In the genomic region with DNA sequence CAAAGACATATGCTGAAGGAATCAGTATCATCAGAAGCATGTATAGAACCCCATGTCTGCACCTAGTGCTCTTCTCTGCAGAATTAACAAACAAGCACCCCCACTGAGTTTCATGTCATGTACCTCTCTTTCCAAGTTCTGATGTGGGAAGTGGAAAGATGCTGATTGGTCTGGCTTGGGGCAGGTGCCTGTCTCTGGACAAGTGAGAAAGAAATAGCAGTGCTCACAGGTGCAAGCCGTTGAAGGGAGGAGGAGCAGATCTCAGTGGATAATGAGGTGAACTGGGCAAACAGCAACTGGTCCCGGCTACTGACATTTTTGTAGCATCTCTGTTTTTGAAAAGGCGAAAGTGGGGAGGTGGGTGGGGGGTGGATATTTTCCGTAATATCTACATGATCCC, we compare ENCODE assay signal across 23 cellular contexts.
DNase-seq lines count a peak whose midpoint lies in the region; TF ChIP-seq lines count a peak whose summit lies in the region.
"Had no signal": no experiment of that assay in that cellular context is flagged by ENCODE, and none has a peak within 500 bp of the region (broad histone marks: within the 10 kb centered on the region; RNA-seq: fewer than 3 reads in every experiment).

No MANE protein-coding gene starts in this region.

- peaks cover 83% of the 10 kb centered on the region for H3K4me1 ChIP-seq in KMS-11 (ENCODE audit: low read depth, poor library complexity, severe bottlenecking)
- H3K4me1 ChIP-seq: BE2C had no signal

- no peak for TF ChIP-seq CTCF in KMS-11 (conservative IDR thresholded peaks at IDR 0.05; ENCODE audit: low read depth, low read length)
- TF ChIP-seq CTCF in nephron progenitor cell (IDR thresholded peaks at IDR 0.05): no peak
- TF ChIP-seq CTCF in GM10266 (IDR thresholded peaks at IDR 0.05; ENCODE audit: control insufficient read depth, insufficient read depth, low read depth, missing control alignments): no peak

- no peaks in the 10 kb centered on the region for H3K79me2 ChIP-seq in KMS-11 (ENCODE audit: insufficient read depth, low read depth)

- H3K36me3 Mint-ChIP-seq in activated T-cell treated with anti-CD3 and anti-CD28 coated beads, Interleukin-2, amount 50 U/mL, for 24 hours (ENCODE audit: low read depth): peaks cover 3% of the 10 kb centered on the region
- no peaks in the 10 kb centered on the region for H3K36me3 Mint-ChIP-seq in nephron progenitor cell (ENCODE audit: low read depth)

- H3K4me3 Mint-ChIP-seq in activated T-cell treated with anti-CD3 and anti-CD28 coated beads, Interleukin-2, amount 50 U/mL, for 24 hours: no peak overlapping the region
- no peak overlapping the region for H3K4me3 Mint-ChIP-seq in nephron progenitor cell

- no peak for DNase-seq in activated T-cell treated with anti-CD3 and anti-CD28 coated beads, Interleukin-2, amount 50 U/mL, for 24 hours
- DNase-seq in activated T-cell treated with anti-CD3 and anti-CD28 coated beads, Interleukin-2, amount 50 U/mL, for 48 hours: no peak
- DNase-seq in RPMI8226 (peak; percentile 54), nephron progenitor cell (no peak), GM10266 (ENCODE audit: extremely low spot score) (no peak), NCI-H2196 (lab: John Stamatoyannopoulos, UW; ENCODE audit: unreplicated experiment) (no peak)
- DNase-seq: BE2C, DMS153, GDM1, GOT3, HCEC 1CT, KG1, NCI-H1105, NCI-H1694, NCI-H2081, NCI-H2171 treated with DMSO at 0.1 percent for 48 hours, NCI-H446 treated with DMSO at 0.1 percent for 48 hours, PC-9, SHP77 treated with DMSO at 0.1 percent for 48 hours, SW 1271 had no signal

- no peaks in the 10 kb centered on the region for H3K27me3 Mint-ChIP-seq in activated T-cell treated with anti-CD3 and anti-CD28 coated beads, Interleukin-2, amount 50 U/mL, for 24 hours
- H3K27me3 Mint-ChIP-seq in nephron progenitor cell (ENCODE audit: low read depth, poor library complexity): peaks cover 4% of the 10 kb centered on the region

- H3K9ac ChIP-seq in KMS-11: no peak overlapping the region

- peak overlapping the region; percentile 39 for H3K27ac Mint-ChIP-seq in activated T-cell treated with anti-CD3 and anti-CD28 coated beads, Interleukin-2, amount 50 U/mL, for 24 hours
- peak overlapping the region; percentile 91 for H3K27ac Mint-ChIP-seq in nephron progenitor cell

- peak overlapping the region; percentile 28; the same call in 1 of the 2 replicates for H3K27ac ChIP-seq in KMS-11
- H3K27ac ChIP-seq: PC-9, RWPE1, SK-N-MC had no signal

- H3K9me3 Mint-ChIP-seq in activated T-cell treated with anti-CD3 and anti-CD28 coated beads, Interleukin-2, amount 50 U/mL, for 24 hours: peaks cover 8% of the 10 kb centered on the region
- H3K9me3 Mint-ChIP-seq in nephron progenitor cell: no peaks in the 10 kb centered on the region

- H3K36me3 ChIP-seq in KMS-11 (ENCODE audit: insufficient read depth): no peaks in the 10 kb centered on the region
- H3K36me3 ChIP-seq: BE2C had no signal

- H3K4me1 Mint-ChIP-seq in activated T-cell treated with anti-CD3 and anti-CD28 coated beads, Interleukin-2, amount 50 U/mL, for 24 hours (ENCODE audit: low read depth): peaks cover 81% of the 10 kb centered on the region
- H3K4me1 Mint-ChIP-seq in nephron progenitor cell: peaks cover 30% of the 10 kb centered on the region

- H2AFZ ChIP-seq in KMS-11 (ENCODE audit: low read depth): peak overlapping the region; percentile 46; the same call in 1 of the 2 replicates
- H2AFZ ChIP-seq: PC-9 had no signal

- no peaks in the 10 kb centered on the region for H4K20me1 ChIP-seq in KMS-11 (ENCODE audit: insufficient read depth)

- H3K4me2 ChIP-seq in KMS-11: peak overlapping the region; percentile 68
- H3K4me2 ChIP-seq: PC-9 had no signal

- H3K27me3 ChIP-seq in KMS-11 (ENCODE audit: insufficient read depth, low read depth): no peaks in the 10 kb centered on the region
- H3K27me3 ChIP-seq: BE2C had no signal

- H3K4me3 ChIP-seq in KMS-11 (IDR thresholded peaks at IDR 0.05; ENCODE audit: insufficient read depth, low read depth, low read length): peak overlapping the region; percentile 33
- H3K4me3 ChIP-seq: PC-9, SK-N-MC had no signal
